Comparison of ENCODE assay signal across 9 cellular contexts in the genomic region with DNA sequence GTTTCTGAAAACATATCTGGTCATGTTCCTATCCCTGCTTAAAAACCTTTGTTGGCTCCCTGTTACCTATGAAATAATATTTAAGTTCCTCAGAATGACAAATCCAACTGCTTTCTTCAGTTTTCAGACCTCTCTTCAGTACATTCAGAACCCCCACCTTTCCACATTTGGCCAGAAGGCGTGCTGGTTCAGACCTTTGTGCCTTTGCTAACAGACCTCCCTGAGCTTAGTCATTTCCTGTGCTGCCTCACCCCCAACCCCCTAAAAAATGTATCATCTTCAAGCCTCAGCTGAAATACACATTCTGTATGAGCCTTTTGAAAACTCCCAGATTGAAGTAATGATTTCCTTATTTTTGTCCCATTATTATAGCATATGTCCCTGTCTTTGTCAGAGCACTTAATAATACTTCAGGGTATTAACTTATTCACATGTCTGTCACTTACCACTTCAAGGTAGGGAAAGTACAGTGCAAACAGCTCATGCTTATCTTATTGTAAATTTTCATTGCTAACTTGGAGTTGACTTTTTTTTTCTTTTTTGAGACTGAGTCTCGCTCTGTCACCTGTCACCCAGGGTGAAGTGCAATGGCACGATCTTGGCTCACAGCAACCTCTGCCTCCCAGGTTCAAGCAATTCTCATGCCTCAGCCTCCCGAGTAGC. TPM values are rescaled to one million over a fixed set of nuclear protein-coding genes. Genes with fewer than 3 reads are reported as not detected.
DNase-seq lines count a peak whose midpoint lies in the region; ATAC-seq and TF ChIP-seq lines count a peak whose summit lies in the region.
"Had no signal": no experiment of that assay in that cellular context is flagged by ENCODE, and none has a peak within 500 bp of the region (broad histone marks: within the 10 kb centered on the region; RNA-seq: fewer than 3 reads in every experiment).

No MANE protein-coding gene starts in this region.

- H3K27me3 ChIP-seq in brain microvascular endothelial cell (replicated peaks) (no peaks in the 10 kb centered on the region), adrenal gland (no peaks in the 10 kb centered on the region)

- DNase-seq in EL (peak; percentile 93), T1000 (lab: John Stamatoyannopoulos, UW) (peak; percentile 32), brain microvascular endothelial cell (peak; percentile 93), retinal pigment epithelial cell (ENCODE audit: low read depth) (peak; percentile 5), DMS153 (lab: John Stamatoyannopoulos, UW) (no peak), adrenal gland (no peak)

- ATAC-seq in HG03439 (IDR thresholded peaks at IDR 0.05; ENCODE audit: unreplicated experiment), result no peak
- ATAC-seq in GM21619 (IDR thresholded peaks at IDR 0.05; ENCODE audit: unreplicated experiment), result no peak

- TF ChIP-seq CTCF in brain microvascular endothelial cell (IDR thresholded peaks at IDR 0.05; ENCODE audit: low read depth, low read length, missing control alignments), result peak; percentile 59
- peak; percentile 7 for TF ChIP-seq CTCF in retinal pigment epithelial cell (conservative IDR thresholded peaks at IDR 0.05; ENCODE audit: low read depth, low read length)
- TF ChIP-seq CTCF in adrenal gland (IDR thresholded peaks at IDR 0.05), result no peak

- peak overlapping the region; percentile 91 for H3K27ac ChIP-seq in brain microvascular endothelial cell
- H3K27ac ChIP-seq in adrenal gland, result no peak overlapping the region

- intact Hi-C loops in adrenal gland (cut with DNase I), result loop anchor here (10.0 kb wide), 1 partner anchor 96 kb away; no protein-coding TSS in a partner anchor

- no peaks in the 10 kb centered on the region for H3K9me3 ChIP-seq in adrenal gland (replicated peaks in 1 of 3)

- WGBS in adrenal gland, 4 donors, result 85 to 91% (median 87%) methylated on average over 4 of the region's 4 CpGs

- H3K36me3 ChIP-seq in brain microvascular endothelial cell (replicated peaks), result peaks cover 46% of the 10 kb centered on the region
- H3K36me3 ChIP-seq in adrenal gland (replicated peaks in 1 of 2), result peaks cover 0 to 86% of the 10 kb centered on the region in 2 donors

- no peak for TF ChIP-seq POLR2A in adrenal gland (IDR thresholded peaks at IDR 0.05)

- in situ Hi-C loops in brain microvascular endothelial cell (cut with HindIII; ENCODE audit: low pct_ligation_motif_present, low sequenced_read_pairs), result no loop called here

- H3K4me1 ChIP-seq in adrenal gland (replicated peaks in 1 of 2), result peaks cover 0 to 12% of the 10 kb centered on the region in 2 donors

- H3K4me3 ChIP-seq in brain microvascular endothelial cell (ENCODE audit: low read depth, low read length) (peak overlapping the region; percentile 20), retinal pigment epithelial cell (ENCODE audit: low read length) (no peak overlapping the region), adrenal gland (no peak overlapping the region)

RNA-seq across cellular contexts. Expression of a gene that starts 19.7 kb away (rescaled TPM):
- total RNA-seq in adrenal gland, result not detected
- polyA plus RNA-seq in adrenal gland, result not detected
- total RNA-seq: liver had no signal
- polyA plus RNA-seq: liver had no signal

Comparison
In these comparisons a context has a peak if more than half of its experiments do, and no peak if none do; other contexts are left out.
1. DNase-seq: peak in EL (single experiment), T1000 (single experiment), brain microvascular endothelial cell (single experiment) and retinal pigment epithelial cell (single experiment); none in DMS153 (single experiment) and adrenal gland (0 of 7).
2. CTCF ChIP-seq: peak in brain microvascular endothelial cell (single experiment) and retinal pigment epithelial cell (single experiment); none in adrenal gland (0 of 6).